In genomic region chr6:99875068-99875467, GRCh38 we compare ENCODE assay signal across 23 cellular contexts.
"Had no signal": no experiment of that assay in that cellular context is flagged by ENCODE, and none has a peak within 500 bp of the region (broad histone marks: within the 10 kb centered on the region; RNA-seq: fewer than 3 reads in every experiment).

No MANE protein-coding gene starts in this region.

- H3K4me3 Mint-ChIP-seq: mesothelial cell of epicardium had no signal

- H3K27ac Mint-ChIP-seq: mesothelial cell of epicardium had no signal

- H3K27me3 ChIP-seq: gastrocnemius medialis had no signal

- ATAC-seq: gastrocnemius medialis, heart right ventricle, left cardiac atrium, left lung, left ventricle myocardium superior, lower lobe of right lung, mucosa of descending colon had no signal

- H3K27ac ChIP-seq: coronary artery, esophagus muscularis mucosa, gastrocnemius medialis, heart right ventricle, left lung, lower lobe of right lung had no signal

- DNase-seq: dermis blood vessel endothelial cell; dorsolateral prefrontal cortex; effector CD4-positive, alpha-beta T cell; effector memory CD4-positive, alpha-beta T cell; foreskin fibroblast; foreskin melanocyte; gastrocnemius medialis; glutamatergic neuron; head of caudate nucleus; heart right ventricle; hippocampal formation; left cardiac atrium; left lung; left ventricle myocardium superior; lower lobe of right lung; mesenchymal stem cell; mucosa of descending colon had no signal

- H3K36me3 Mint-ChIP-seq: mesothelial cell of epicardium had no signal

- H3K9me3 ChIP-seq: esophagus muscularis mucosa, gastrocnemius medialis, heart right ventricle, left lung, lower lobe of right lung, mucosa of descending colon had no signal

- FAIRE-seq: endothelial cell of umbilical vein, islet of Langerhans, keratinocyte had no signal

- H3K4me3 ChIP-seq: coronary artery, dorsolateral prefrontal cortex, esophagus muscularis mucosa, gastrocnemius medialis, heart right ventricle, left lung, lower lobe of right lung, mucosa of descending colon had no signal

- H3K9me3 Mint-ChIP-seq: mesothelial cell of epicardium had no signal

- H3K36me3 ChIP-seq: esophagus muscularis mucosa, gastrocnemius medialis, heart right ventricle, left lung, lower lobe of right lung had no signal

- H3K4me1 ChIP-seq: esophagus muscularis mucosa, gastrocnemius medialis, heart right ventricle, left lung, lower lobe of right lung had no signal
